8 cellular contexts compared by ENCODE assay signal in genomic region chr1:45303582-45304310, GRCh38. TPM values are rescaled to one million over a fixed set of nuclear protein-coding genes. Genes with fewer than 3 reads are reported as not detected.
DNase-seq lines count a peak whose midpoint lies in the region; ATAC-seq and TF ChIP-seq lines count a peak whose summit lies in the region.

No MANE protein-coding gene starts in this region.

- no peaks in the 10 kb centered on the region for H3K9me3 ChIP-seq in left lung

- H3K36me3 ChIP-seq in left lung, result no peaks in the 10 kb centered on the region

- no peaks in the 10 kb centered on the region for H3K36me3 Mint-ChIP-seq in activated CD4-positive, alpha-beta T cell treated with anti-CD3 and anti-CD28 coated beads, Interleukin-2, amount 10 ng/mL, durations not matched to agents 7 days and 5 days (ENCODE audit: low read depth)

- H3K4me1 Mint-ChIP-seq in activated CD4-positive, alpha-beta T cell treated with anti-CD3 and anti-CD28 coated beads, Interleukin-2, amount 10 ng/mL, durations not matched to agents 7 days and 5 days, result peaks cover 40% of the 10 kb centered on the region

- peak; percentile 83 for ATAC-seq in GM19324 (IDR thresholded peaks at IDR 0.05; ENCODE audit: low FRiP score, unreplicated experiment)
- ATAC-seq in HG03469 (IDR thresholded peaks at IDR 0.05; ENCODE audit: unreplicated experiment), result peak; percentile 30
- peak; percentile 96 for ATAC-seq in left lung

- no peaks in the 10 kb centered on the region for H3K9me3 Mint-ChIP-seq in activated CD4-positive, alpha-beta T cell treated with anti-CD3 and anti-CD28 coated beads, Interleukin-2, amount 10 ng/mL, durations not matched to agents 7 days and 5 days

- H3K4me1 ChIP-seq in left lung, result peaks cover 15 to 18% of the 10 kb centered on the region in 2 donors

- peak overlapping the region; percentile 91 for H3K27ac Mint-ChIP-seq in activated CD4-positive, alpha-beta T cell treated with anti-CD3 and anti-CD28 coated beads, Interleukin-2, amount 10 ng/mL, durations not matched to agents 7 days and 5 days

- H3K27me3 Mint-ChIP-seq in activated CD4-positive, alpha-beta T cell treated with anti-CD3 and anti-CD28 coated beads, Interleukin-2, amount 10 ng/mL, durations not matched to agents 7 days and 5 days, result no peaks in the 10 kb centered on the region

- POLR2A ChIA-PET in activated CD4-positive, alpha-beta T cell treated with anti-CD3 and anti-CD28 coated beads, Interleukin-2, amount 10 ng/mL, durations not matched to agents 7 days and 5 days (lab: Charles Lee), result interaction anchor here (0.6 to 2.7 kb wide), 3 partner anchors 16 to 291 kb away, joined by 4 to 15 read pairs (median 8); partner anchors contain the start of genes MUTYH, TOE1 and UROD

- H3K4me3 ChIP-seq in left lung, result peak overlapping the region; percentile 60 to 77

- H3K27ac ChIP-seq in C4-2B, result peak overlapping the region; percentile 79
- H3K27ac ChIP-seq in left lung, result peak overlapping the region; percentile 89 to 94

- intact Hi-C loops in left lung (cut with DNase I), result loop anchor here in 1 of 2 donors (5.0 kb wide), 2 partner anchors 189 to 291 kb away; partner anchors contain the start of genes HECTD3, TESK2 and UROD

- CTCF ChIA-PET in activated CD4-positive, alpha-beta T cell treated with anti-CD3 and anti-CD28 coated beads, Interleukin-2, amount 10 ng/mL, durations not matched to agents 7 days and 5 days (lab: Charles Lee), result interaction anchor here (0.6 to 8.1 kb wide), 21 partner anchors 10 to 572 kb away, joined by 3 to 86 read pairs (median 5); partner anchors contain the start of genes BTBD19, HECTD3, MUTYH and PLK3

- H3K4me3 Mint-ChIP-seq in activated CD4-positive, alpha-beta T cell treated with anti-CD3 and anti-CD28 coated beads, Interleukin-2, amount 10 ng/mL, durations not matched to agents 7 days and 5 days, result peak overlapping the region; percentile 79

- no peaks in the 10 kb centered on the region for H3K27me3 ChIP-seq in left lung

- DNase-seq in NCI-H526 (lab: John Stamatoyannopoulos, UW), result peak; percentile 97 to 100
- peak; percentile 97 for DNase-seq in activated CD4-positive, alpha-beta T cell treated with anti-CD3 and anti-CD28 coated beads, Interleukin-2, amount 10 ng/mL, durations not matched to agents 7 days and 5 days
- DNase-seq in dedifferentiated amniotic fluid mesenchymal stem cell (ENCODE audit: extremely low spot score), result peak; percentile 98
- peak; percentile 99 to 100 for DNase-seq in left lung
- peak; percentile 99 for DNase-seq in stimulated activated CD4-positive, alpha-beta T cell treated with anti-CD3 and anti-CD28 coated beads, Interleukin-2, amount 100 ng/mL, for 4 hours (ENCODE audit: low read depth)

- TF ChIP-seq CTCF in C4-2B (conservative IDR thresholded peaks at IDR 0.05) (peak; percentile 90), left lung (IDR thresholded peaks at IDR 0.05) (peak; percentile 53 to 55)

RNA-seq across cellular contexts. Expression of gene HPDL, which starts 22.9 kb away (rescaled TPM):
- total RNA-seq in activated CD4-positive, alpha-beta T cell treated with anti-CD3 and anti-CD28 coated beads, Interleukin-2, amount 10 ng/mL, durations not matched to agents 7 days and 5 days, result 1 to 10 TPM; 6.2 to 6.5 TPM
- total RNA-seq in left lung, result 1 to 10 TPM in 1 of 2 donors, under 1 TPM in 1; 0.20 to 1.5 TPM

RNA-seq across cellular contexts. Expression of gene TOE1, which starts 36.2 kb away (rescaled TPM):
- 10 to 100 TPM; 22.6 to 34.4 TPM for total RNA-seq in activated CD4-positive, alpha-beta T cell treated with anti-CD3 and anti-CD28 coated beads, Interleukin-2, amount 10 ng/mL, durations not matched to agents 7 days and 5 days
- total RNA-seq in left lung, result 1 to 10 TPM; 6.6 to 9.2 TPM

RNA-seq across cellular contexts. Expression of gene MUTYH, which starts 36.5 kb away (rescaled TPM):
- 10 to 100 TPM; 51.7 to 55.1 TPM for total RNA-seq in activated CD4-positive, alpha-beta T cell treated with anti-CD3 and anti-CD28 coated beads, Interleukin-2, amount 10 ng/mL, durations not matched to agents 7 days and 5 days
- 10 to 100 TPM; 15.4 to 20.2 TPM for total RNA-seq in left lung

Comparison
In these comparisons a context has a peak if more than half of its experiments do, and no peak if none do; other contexts are left out.
1. Peak in every context shown above with its lines: DNase-seq, ATAC-seq, H3K4me3 ChIP-seq and H3K27ac ChIP-seq.
2. ATAC-seq: peak in every context shown above with its lines; median percentile 96 in left lung; 83 in GM19324; 30 in HG03469.